In genomic region chr2:236010920-236011685, GRCh38 we compare ENCODE assay signal across 13 cellular contexts.
DNase-seq lines count a peak whose midpoint lies in the region; ATAC-seq, FAIRE-seq and TF ChIP-seq lines count a peak whose summit lies in the region.
"Had no signal": no experiment of that assay in that cellular context is flagged by ENCODE, and none has a peak within 500 bp of the region (broad histone marks: within the 10 kb centered on the region; RNA-seq: fewer than 3 reads in every experiment).

No MANE protein-coding gene starts in this region.

- H3K27me3 Mint-ChIP-seq in WTC11 (ENCODE audit: low read depth) (peaks cover 2% of the 10 kb centered on the region), progenitor cell of endocrine pancreas (peaks cover 10% of the 10 kb centered on the region)
- peaks cover 7% of the 10 kb centered on the region for H3K27me3 Mint-ChIP-seq in activated CD4-positive, alpha-beta memory T cell treated with anti-CD3 and anti-CD28 coated beads, Interleukin-2, amount 10 ng/mL, durations not matched to agents 7 days and 5 days

- no peak overlapping the region for H2AFZ ChIP-seq in HepG2 (ENCODE audit: low read length)
- H2AFZ ChIP-seq: GM23248 had no signal

- peaks cover 0 to 26% (median 5%) of the 10 kb centered on the region in 11 experiments; a peak in 7 of 22 replicates for H3K36me3 ChIP-seq in BLaER1 treated with 17β-estradiol and CSF1 and Interleukin-3, amounts not matched to agents 10 nM and 100 nM
- peaks cover 0 to 3% of the 10 kb centered on the region in 2 experiments; a peak in 1 of 5 replicates for H3K36me3 ChIP-seq in HepG2 (replicated peaks in 1 of 2; ENCODE audit: control insufficient read depth in 1 of 2, insufficient read depth in 2 of 2, low read length in 2 of 2)

- H3K27ac ChIP-seq in BLaER1 treated with 17β-estradiol and CSF1 and Interleukin-3, amounts not matched to agents 10 nM and 100 nM: peak overlapping the region in 9 of 11 experiments; percentile 27 to 72 (median 63); a peak in 17 of 22 replicates
- H3K27ac ChIP-seq in HepG2 (ENCODE audit: extremely low read length, insufficient read depth, low read length) (no peak overlapping the region), RWPE1 (no peak overlapping the region)
- H3K27ac ChIP-seq: GM23248 had no signal

- POLR2A ChIA-PET in WTC11 (lab: Charles Lee): no interaction called here
- POLR2A ChIA-PET in HepG2 (lab: Yijun Ruan, JAX): no interaction called here
- POLR2A ChIA-PET in RWPE1 (lab: Yijun Ruan, JAX; ENCODE audit: low non-redundant PET): no interaction called here
- POLR2A ChIA-PET in activated CD4-positive, alpha-beta memory T cell treated with anti-CD3 and anti-CD28 coated beads, Interleukin-2, amount 10 ng/mL, durations not matched to agents 7 days and 5 days (lab: Charles Lee): no interaction called here

- H3K4me1 Mint-ChIP-seq in WTC11: peaks cover 56% of the 10 kb centered on the region
- peaks cover 11% of the 10 kb centered on the region for H3K4me1 Mint-ChIP-seq in progenitor cell of endocrine pancreas (ENCODE audit: low read depth)
- no peaks in the 10 kb centered on the region for H3K4me1 Mint-ChIP-seq in activated CD4-positive, alpha-beta memory T cell treated with anti-CD3 and anti-CD28 coated beads, Interleukin-2, amount 10 ng/mL, durations not matched to agents 7 days and 5 days

- peaks cover 23 to 33% (median 29%) of the 10 kb centered on the region in 11 experiments for H3K27me3 ChIP-seq in BLaER1 treated with 17β-estradiol and CSF1 and Interleukin-3, amounts not matched to agents 10 nM and 100 nM
- no peaks in the 10 kb centered on the region for H3K27me3 ChIP-seq in HepG2 (ENCODE audit: control insufficient read depth in 1 of 2, insufficient read depth in 2 of 2, low read length in 2 of 2)

- H3K4me3 ChIP-seq in BLaER1 treated with 17β-estradiol and CSF1 and Interleukin-3, amounts not matched to agents 10 nM and 100 nM: no peak overlapping the region
- no peak overlapping the region for H3K4me3 ChIP-seq in HepG2 (replicated peaks in 1 of 3; ENCODE audit: insufficient read depth in 1 of 3, low read depth in 2 of 3, low read length in 3 of 3)
- H3K4me3 ChIP-seq: GM23248 had no signal

- TF ChIP-seq POLR2A in HepG2 (IDR thresholded peaks at IDR 0.05; ENCODE audit: insufficient read depth in 1 of 2, low read depth in 2 of 2, low read length in 2 of 2): no peak

- H3K36me3 Mint-ChIP-seq in WTC11: peaks cover 11% of the 10 kb centered on the region
- H3K36me3 Mint-ChIP-seq in progenitor cell of endocrine pancreas (ENCODE audit: insufficient read depth): peaks cover 7% of the 10 kb centered on the region
- H3K36me3 Mint-ChIP-seq in activated CD4-positive, alpha-beta memory T cell treated with anti-CD3 and anti-CD28 coated beads, Interleukin-2, amount 10 ng/mL, durations not matched to agents 7 days and 5 days (ENCODE audit: low read depth): no peaks in the 10 kb centered on the region
- H3K36me3 Mint-ChIP-seq: CD4-positive, CD25-positive, alpha-beta regulatory T cell had no signal

- H3K4me3 Mint-ChIP-seq in WTC11 (no peak overlapping the region), progenitor cell of endocrine pancreas (ENCODE audit: low read depth) (no peak overlapping the region)
- no peak overlapping the region for H3K4me3 Mint-ChIP-seq in activated CD4-positive, alpha-beta memory T cell treated with anti-CD3 and anti-CD28 coated beads, Interleukin-2, amount 10 ng/mL, durations not matched to agents 7 days and 5 days
- H3K4me3 Mint-ChIP-seq: CD4-positive, CD25-positive, alpha-beta regulatory T cell had no signal

- no peak for TF ChIP-seq RAD21 in HepG2 (CRISPR knock-in tag; IDR thresholded peaks at IDR 0.05)

- H3K9ac ChIP-seq in BLaER1 treated with 17β-estradiol and CSF1 and Interleukin-3, amounts not matched to agents 10 nM and 100 nM: peak overlapping the region in 6 of 11 experiments; percentile 31 to 61 (median 52); a peak in 10 of 22 replicates
- H3K9ac ChIP-seq in HepG2 (ENCODE audit: insufficient read depth, low read depth, low read length): no peak overlapping the region
- H3K9ac ChIP-seq: GM23248 had no signal

- peak overlapping the region; percentile 55 to 85 (median 76) for H3K4me2 ChIP-seq in BLaER1 treated with 17β-estradiol and CSF1 and Interleukin-3, amounts not matched to agents 10 nM and 100 nM
- H3K4me2 ChIP-seq in HepG2 (ENCODE audit: low read depth, low read length): no peak overlapping the region

- in situ Hi-C loops in HepG2 (cut with HindIII; ENCODE audit: extremely low pct_ligation_motif_present, low pct_unique_long_range_greater_than_20kb): no loop called here

- BruUV-seq in HepG2 (replicated peaks; lab: Mats Ljungman, UMichigan): no TSS peak

- 88% methylated on average over 15 of the region's 15 CpGs for WGBS in HepG2 (ENCODE audit: low lambda C conversion rate)

- intact Hi-C loops in HepG2 (cut with micrococcal nuclease; ENCODE audit: unreplicated experiment): loop anchor here (10.0 kb wide), 1 partner anchor 104 kb away; no protein-coding TSS in a partner anchor

- CTCF ChIA-PET in WTC11 (lab: Charles Lee): interaction anchor here (0.5 kb wide), 1 partner anchor 30 kb away, joined by 3 read pairs; no protein-coding TSS in a partner anchor
- CTCF ChIA-PET in HepG2 (lab: Yijun Ruan, JAX; ENCODE audit: low intra/inter-chr PET ratio, low total read pairs): no interaction called here
- CTCF ChIA-PET in RWPE1 (lab: Yijun Ruan, JAX): no interaction called here
- CTCF ChIA-PET in activated CD4-positive, alpha-beta memory T cell treated with anti-CD3 and anti-CD28 coated beads, Interleukin-2, amount 10 ng/mL, durations not matched to agents 7 days and 5 days (lab: Charles Lee): no interaction called here

- TF ChIP-seq EP300 in HepG2 (IDR thresholded peaks at IDR 0.05; ENCODE audit: low read depth in 2 of 2, low read length in 2 of 2): no peak
- no peak for TF ChIP-seq EP300 in HepG2 (CRISPR knock-in tag; IDR thresholded peaks at IDR 0.05; ENCODE audit: borderline replicate concordance)

- H3K9me3 Mint-ChIP-seq in WTC11: peaks cover 9% of the 10 kb centered on the region
- peaks cover 2% of the 10 kb centered on the region for H3K9me3 Mint-ChIP-seq in progenitor cell of endocrine pancreas (ENCODE audit: low read depth)
- no peaks in the 10 kb centered on the region for H3K9me3 Mint-ChIP-seq in activated CD4-positive, alpha-beta memory T cell treated with anti-CD3 and anti-CD28 coated beads, Interleukin-2, amount 10 ng/mL, durations not matched to agents 7 days and 5 days

- TF ChIP-seq CTCF in WTC11 (IDR thresholded peaks at IDR 0.05) (no peak), HepG2 (CRISPR knock-in tag; IDR thresholded peaks at IDR 0.05) (no peak), progenitor cell of endocrine pancreas (IDR thresholded peaks at IDR 0.05; ENCODE audit: unreplicated experiment) (no peak), RWPE1 (conservative IDR thresholded peaks at IDR 0.05; ENCODE audit: low read depth) (no peak)

- H3K9me3 ChIP-seq in BLaER1 treated with 17β-estradiol and CSF1 and Interleukin-3, amounts not matched to agents 10 nM and 100 nM (replicated peaks in 1 of 11): peaks cover 0 to 27% (median 14%) of the 10 kb centered on the region in 11 experiments; a peak in 17 of 22 replicates
- H3K9me3 ChIP-seq in HepG2 (ENCODE audit: low read length): no peaks in the 10 kb centered on the region

- ATAC-seq in WTC11: no peak
- ATAC-seq in HepG2: no peak

- peak; percentile 75 for FAIRE-seq in HepG2 (lab: Jason Lieb, UNC)
- FAIRE-seq: A204.1 had no signal

- H3K4me1 ChIP-seq in BLaER1 treated with 17β-estradiol and CSF1 and Interleukin-3, amounts not matched to agents 10 nM and 100 nM: peaks cover 48 to 100% (median 85%) of the 10 kb centered on the region in 10 experiments
- peaks cover 47% of the 10 kb centered on the region for H3K4me1 ChIP-seq in HepG2 (ENCODE audit: insufficient read depth, low read length)

- H3K27ac Mint-ChIP-seq in WTC11 (peak overlapping the region; percentile 21; the same call in 1 of the 2 replicates), progenitor cell of endocrine pancreas (peak overlapping the region; percentile 18)
- no peak overlapping the region for H3K27ac Mint-ChIP-seq in activated CD4-positive, alpha-beta memory T cell treated with anti-CD3 and anti-CD28 coated beads, Interleukin-2, amount 10 ng/mL, durations not matched to agents 7 days and 5 days

- H4K20me1 ChIP-seq in BLaER1 treated with 17β-estradiol and CSF1 and Interleukin-3, amounts not matched to agents 10 nM and 100 nM: peaks cover 0 to 7% (median 0%) of the 10 kb centered on the region in 11 experiments; a peak in 2 of 22 replicates
- H4K20me1 ChIP-seq in HepG2 (ENCODE audit: insufficient read depth, low read length): no peaks in the 10 kb centered on the region; the same call in 1 of the 2 replicates

- DNase-seq in WTC11 (ENCODE audit: low spot score) (no peak), HepG2 (ENCODE audit: low spot score) (no peak), progenitor cell of endocrine pancreas (ENCODE audit: low spot score, unreplicated experiment) (no peak), RWPE1 (ENCODE audit: low spot score) (no peak)
- DNase-seq in activated naive CD4-positive, alpha-beta T cell treated with anti-CD3 and anti-CD28 coated beads, Interleukin-2, amount 50 U/mL, for 16 hours: no peak
- no peak for DNase-seq in activated CD4-positive, alpha-beta memory T cell treated with anti-CD3 and anti-CD28 coated beads, Interleukin-2, amount 10 ng/mL, durations not matched to agents 7 days and 5 days
- DNase-seq: Calu3; CD4-positive, CD25-positive, alpha-beta regulatory T cell; DMS 273 treated with DMSO at 0.1 percent for 48 hours; GM23248; H7 had no signal

- H3K79me2 ChIP-seq in HepG2 (ENCODE audit: insufficient read depth, low read length): no peaks in the 10 kb centered on the region

TF ChIP-seq in WTC11, 78 proteins besides CTCF, POLR2A, EP300 and RAD21:
- TF ChIP-seq ZNF396 (CRISPR knock-in tag; IDR thresholded peaks at IDR 0.05; ENCODE audit: borderline replicate concordance) (no peak), FOXP1 (CRISPR knock-in tag; IDR thresholded peaks at IDR 0.05; ENCODE audit: borderline replicate concordance) (no peak)
TF ChIP-seq in WTC11: peak in this region for 0.

TF ChIP-seq in HepG2, 621 proteins besides CTCF, POLR2A, EP300 and RAD21 (continues in another document):
- TF ChIP-seq ZNF468 (CRISPR knock-in tag; IDR thresholded peaks at IDR 0.05): no peak
- TF ChIP-seq KLF6 (CRISPR knock-in tag; IDR thresholded peaks at IDR 0.05): no peak
- no peak for TF ChIP-seq FOXP1 (IDR thresholded peaks at IDR 0.05)
- peak; percentile 35; the same call in 1 of the 2 replicates for TF ChIP-seq FOXP1 (CRISPR knock-in tag; IDR thresholded peaks at IDR 0.05)
- peak; percentile 10; the same call in 1 of the 2 replicates for TF ChIP-seq FOXA3 (CRISPR knock-in tag; IDR thresholded peaks at IDR 0.05)
- no peak for TF ChIP-seq ELK4 (CRISPR knock-in tag; IDR thresholded peaks at IDR 0.05; ENCODE audit: borderline replicate concordance)

Comparison
In these comparisons a context has a peak if more than half of its experiments do, and no peak if none do; other contexts are left out.
1. H3K27ac ChIP-seq: peak in BLaER1 treated with 17β-estradiol and CSF1 and Interleukin-3, amounts not matched to agents 10 nM and 100 nM (9 of 11); none in HepG2 (single experiment) and RWPE1 (single experiment).